ENCODE assay signal across 31 cellular contexts in the genomic region with DNA sequence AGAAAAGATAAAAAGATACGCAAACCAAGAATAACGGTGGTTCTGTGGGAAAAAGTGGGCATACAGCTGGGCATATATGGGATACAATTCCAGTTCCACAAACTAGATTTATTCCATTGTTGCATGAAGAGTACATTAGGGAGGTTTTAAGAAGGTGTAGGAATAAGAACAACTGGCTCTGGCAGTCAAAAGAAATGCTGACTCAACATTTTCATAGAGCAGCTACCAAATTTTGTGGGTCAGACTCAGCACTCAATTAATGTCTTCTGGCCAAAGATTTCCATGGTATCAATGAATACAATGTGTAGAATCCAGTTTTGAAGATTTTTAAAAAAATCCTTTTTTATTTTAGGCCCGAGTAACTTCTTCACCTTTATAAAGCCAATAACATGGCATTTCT.
"Had no signal": no experiment of that assay in that cellular context is flagged by ENCODE, and none has a peak within 500 bp of the region (broad histone marks: within the 10 kb centered on the region; RNA-seq: fewer than 3 reads in every experiment).

No MANE protein-coding gene starts in this region.

- H3K27me3 ChIP-seq: ascending aorta, cardiac muscle cell had no signal

- DNase-seq: activated B cell treated with CpG ODN at 0.5 μM for 24 hours; activated CD4-positive, alpha-beta memory T cell treated with anti-CD3 and anti-CD28 coated beads, Interleukin-2, amount 10 ng/mL, durations not matched to agents 7 days and 5 days; activated CD4-positive, alpha-beta T cell treated with anti-CD3 and anti-CD28 coated beads for 1 hour; activated CD4-positive, alpha-beta T cell treated with anti-CD3 and anti-CD28 coated beads for 36 hours; activated CD4-positive, alpha-beta T cell treated with anti-CD3 and anti-CD28 coated beads for 48 hours; activated CD4-positive, alpha-beta T cell treated with anti-CD3 and anti-CD28 coated beads, Interleukin-2, amount 10 ng/mL, durations not matched to agents 7 days and 5 days; activated CD4-positive, alpha-beta T cell treated with anti-CD3 and anti-CD28 coated beads, Interleukin-2, amount 50 U/mL, for 48 hours; activated CD8-positive, alpha-beta memory T cell treated with anti-CD3 and anti-CD28 coated beads for 24 hours; activated CD8-positive, alpha-beta memory T cell treated with anti-CD3 and anti-CD28 coated beads, Interleukin-2, amount 10 ng/mL, durations not matched to agents 7 days and 5 days; activated CD8-positive, alpha-beta memory T cell treated with anti-CD3 and anti-CD28 coated beads, Interleukin-2, amount 50 U/mL, for 48 hours; activated CD8-positive, alpha-beta T cell treated with anti-CD3 and anti-CD28 coated beads, Interleukin-2, amount 10 ng/mL, durations not matched to agents 7 days and 5 days; activated effector memory CD4-positive, alpha-beta T cell treated with Interleukin-2 at 50 U/mL for 16 hours; activated gamma-delta T cell; activated naive CD4-positive, alpha-beta T cell treated with anti-CD3 and anti-CD28 coated beads, Interleukin-2, amount 10 ng/mL, durations not matched to agents 7 days and 5 days; activated naive CD4-positive, alpha-beta T cell treated with Interleukin-2 at 50 U/mL for 16 hours; activated naive CD8-positive, alpha-beta T cell treated with anti-CD3 and anti-CD28 coated beads, Interleukin-2, amount 10 ng/mL, durations not matched to agents 7 days and 5 days; activated naive CD8-positive, alpha-beta T cell treated with anti-CD3 and anti-CD28 coated beads, Interleukin-2, amount 50 U/mL, for 24 hours; activated T-cell treated with anti-CD3 and anti-CD28 coated beads, Interleukin-2, amount 50 U/mL, for 24 hours; activated T-cell treated with anti-CD3 and anti-CD28 coated beads, Interleukin-2, amount 50 U/mL, for 48 hours; amygdala; anterior cingulate cortex; caudate nucleus; cerebellar nuclear complex; T-helper 1 cell; T-helper 2 cell; T-helper 9 cell had no signal

- H3K4me1 ChIP-seq: ascending aorta had no signal

- H3K4me3 ChIP-seq: ascending aorta, cardiac muscle cell had no signal

- H3K9me3 ChIP-seq: ascending aorta had no signal

- H3K27ac ChIP-seq: ascending aorta, VCaP had no signal

- ATAC-seq: activated CD4-positive, alpha-beta T cell treated with anti-CD3 and anti-CD28 coated beads for 36 hours; activated CD8-positive, alpha-beta memory T cell treated with anti-CD3 and anti-CD28 coated beads, Interleukin-2, amount 10 ng/mL, durations not matched to agents 7 days and 5 days; activated CD8-positive, alpha-beta T cell treated with anti-CD3 and anti-CD28 coated beads, Interleukin-2, amount 10 ng/mL, durations not matched to agents 7 days and 5 days; activated naive CD8-positive, alpha-beta T cell treated with anti-CD3 and anti-CD28 coated beads, Interleukin-2, amount 50 U/mL, for 24 hours had no signal

- FAIRE-seq: bronchial epithelial cell, TTC549 had no signal
